ENCODE assay signal across 8 cellular contexts in genomic region chr22:39316440-39317083, GRCh38. TPM values are rescaled to one million over a fixed set of nuclear protein-coding genes. Genes with fewer than 3 reads are reported as not detected.
DNase-seq lines count a peak whose midpoint lies in the region; ATAC-seq and TF ChIP-seq lines count a peak whose summit lies in the region.

No MANE protein-coding gene starts in this region.

- peaks cover 4 to 63% (median 50%) of the 10 kb centered on the region in 4 donors for H3K4me1 ChIP-seq in liver (ENCODE audit: control insufficient read depth in 4 of 4, insufficient read depth in 4 of 4, low read length in 3 of 4)

- 36% methylated on average over 17 of the region's 17 CpGs for WGBS in liver

- peak overlapping the region in 2 of 3 donors; percentile 2 to 77 for H3K4me3 ChIP-seq in liver (ENCODE audit: low read depth in 1 of 3, low read length in 3 of 3)

- no peaks in the 10 kb centered on the region for H3K9me3 ChIP-seq in liver (ENCODE audit: control insufficient read depth in 4 of 4, low read length in 3 of 4)

- intact Hi-C loops in activated CD4-positive, alpha-beta T cell treated with anti-CD3 and anti-CD28 coated beads, Interleukin-2, amount 10 ng/mL, durations not matched to agents 24 days and 14 days (cut with micrococcal nuclease) = loop anchor here (5.0 to 10.0 kb wide), 3 partner anchors 79 to 312 kb away; partner anchors contain the start of gene MIEF1
- intact Hi-C loops in dendritic cell treated with granulocyte-macrophage colony-stimulating factor and Interleukin-4, amounts not matched to agents 40 ng/mL and 50 ng/mL, for 4 days (cut with micrococcal nuclease) = loop anchor here (1.0 to 10.0 kb wide), 2 partner anchors 145 to 208 kb away; partner anchors contain the start of gene ATF4

- H3K4me3 Mint-ChIP-seq in activated CD4-positive, alpha-beta T cell treated with anti-CD3 and anti-CD28 coated beads, Interleukin-2, amount 10 ng/mL, durations not matched to agents 24 days and 14 days = peak overlapping the region; percentile 94
- H3K4me3 Mint-ChIP-seq in dendritic cell treated with granulocyte-macrophage colony-stimulating factor and Interleukin-4, amounts not matched to agents 40 ng/mL and 50 ng/mL, for 4 days = peak overlapping the region; percentile 53

- H3K36me3 ChIP-seq in liver (ENCODE audit: control insufficient read depth in 4 of 4, insufficient read depth in 3 of 4, low read depth in 1 of 4, low read length in 3 of 4) = peaks cover 35 to 55% (median 42%) of the 10 kb centered on the region in 4 donors

- H3K27me3 Mint-ChIP-seq in activated CD4-positive, alpha-beta T cell treated with anti-CD3 and anti-CD28 coated beads, Interleukin-2, amount 10 ng/mL, durations not matched to agents 24 days and 14 days = no peaks in the 10 kb centered on the region
- no peaks in the 10 kb centered on the region for H3K27me3 Mint-ChIP-seq in dendritic cell treated with granulocyte-macrophage colony-stimulating factor and Interleukin-4, amounts not matched to agents 40 ng/mL and 50 ng/mL, for 4 days

- peaks cover 78% of the 10 kb centered on the region for H3K36me3 Mint-ChIP-seq in activated CD4-positive, alpha-beta T cell treated with anti-CD3 and anti-CD28 coated beads, Interleukin-2, amount 10 ng/mL, durations not matched to agents 24 days and 14 days (ENCODE audit: low read depth)
- H3K36me3 Mint-ChIP-seq in dendritic cell treated with granulocyte-macrophage colony-stimulating factor and Interleukin-4, amounts not matched to agents 40 ng/mL and 50 ng/mL, for 4 days (ENCODE audit: low read depth) = peaks cover 88% of the 10 kb centered on the region

- no peak for ATAC-seq in HG03571 (IDR thresholded peaks at IDR 0.05; ENCODE audit: unreplicated experiment)

- no peak overlapping the region for H3K9ac ChIP-seq in liver (ENCODE audit: low read depth in 1 of 2, low read length in 2 of 2)

- peak; percentile 76 for TF ChIP-seq CTCF in liver (IDR thresholded peaks at IDR 0.05; ENCODE audit: low read depth, low read length, missing input control)

- H3K27ac Mint-ChIP-seq in activated CD4-positive, alpha-beta T cell treated with anti-CD3 and anti-CD28 coated beads, Interleukin-2, amount 10 ng/mL, durations not matched to agents 24 days and 14 days = peak overlapping the region; percentile 78
- H3K27ac Mint-ChIP-seq in dendritic cell treated with granulocyte-macrophage colony-stimulating factor and Interleukin-4, amounts not matched to agents 40 ng/mL and 50 ng/mL, for 4 days = peak overlapping the region; percentile 11

- H3K9me3 Mint-ChIP-seq in activated CD4-positive, alpha-beta T cell treated with anti-CD3 and anti-CD28 coated beads, Interleukin-2, amount 10 ng/mL, durations not matched to agents 24 days and 14 days = no peaks in the 10 kb centered on the region
- no peaks in the 10 kb centered on the region for H3K9me3 Mint-ChIP-seq in dendritic cell treated with granulocyte-macrophage colony-stimulating factor and Interleukin-4, amounts not matched to agents 40 ng/mL and 50 ng/mL, for 4 days

- H3K27me3 ChIP-seq in liver (ENCODE audit: control insufficient read depth in 4 of 4, insufficient read depth in 4 of 4, low read length in 3 of 4) = no peaks in the 10 kb centered on the region

- H3K27ac ChIP-seq in liver (ENCODE audit: low read depth in 1 of 2, low read length in 2 of 2) = peak overlapping the region; percentile 15 to 40

- DNase-seq in NCI-H345 (lab: John Stamatoyannopoulos, UW) (peak; percentile 33), NCI-H345 treated with DMSO at 0.1 percent for 48 hours (lab: John Stamatoyannopoulos, UW; ENCODE audit: unreplicated experiment) (no peak), NCI-H460 (ENCODE audit: extremely low read depth, low read depth) (peak; percentile 85)
- DNase-seq in activated CD4-positive, alpha-beta T cell treated with anti-CD3 and anti-CD28 coated beads, Interleukin-2, amount 10 ng/mL, durations not matched to agents 24 days and 14 days = peak; percentile 92
- peak; percentile 73 for DNase-seq in stimulated activated CD4-positive, alpha-beta T cell treated with anti-CD3 and anti-CD28 coated beads, Interleukin-4, amount 100 ng/mL, for 1 hour

- H3K4me1 Mint-ChIP-seq in activated CD4-positive, alpha-beta T cell treated with anti-CD3 and anti-CD28 coated beads, Interleukin-2, amount 10 ng/mL, durations not matched to agents 24 days and 14 days = peaks cover 37% of the 10 kb centered on the region
- peaks cover 70% of the 10 kb centered on the region for H3K4me1 Mint-ChIP-seq in dendritic cell treated with granulocyte-macrophage colony-stimulating factor and Interleukin-4, amounts not matched to agents 40 ng/mL and 50 ng/mL, for 4 days (ENCODE audit: low read depth)

- TF ChIP-seq RAD21 in liver (IDR thresholded peaks at IDR 0.05) = peak; percentile 85

TF ChIP-seq in liver, 16 proteins besides CTCF, POLR2A, EP300 and RAD21:
- peak; percentile 95 for TF ChIP-seq JUND (IDR thresholded peaks at IDR 0.05)
- no peak for TF ChIP-seq GABPA (IDR thresholded peaks at IDR 0.05 in 1 of 2, conservative IDR thresholded peaks at IDR 0.05 in 1 of 2)
- no peak for TF ChIP-seq EGR1 (IDR thresholded peaks at IDR 0.05; ENCODE audit: low read depth in 2 of 2)
- peak; percentile 86 for TF ChIP-seq ATF3 (IDR thresholded peaks at IDR 0.05)
- no peak for TF ChIP-seq MAX (IDR thresholded peaks at IDR 0.05)
- peak; percentile 34 for TF ChIP-seq SP1 (IDR thresholded peaks at IDR 0.05)
- peak; percentile 29 for TF ChIP-seq NR2F2 (IDR thresholded peaks at IDR 0.05)
- peak; percentile 29 for TF ChIP-seq YY1 (IDR thresholded peaks at IDR 0.05)
- peak in 1 of 2 donors; percentile 20 for TF ChIP-seq RXRA (IDR thresholded peaks at IDR 0.05)
TF ChIP-seq in liver: peak in this region for 6.

RNA-seq across cellular contexts. Expression of gene RPL3, which starts 2.9 kb away (rescaled TPM):
- 1,994 and 2,502 TPM in 2 replicates for total RNA-seq in NCI-H460 (2014; rRNA removed; shearing (Covaris generic))
- polyA plus RNA-seq in NCI-H460 (2014; cell fraction: nucleus; rRNA removed) = 1,765 and 1,766 TPM in 2 replicates
- total RNA-seq in activated CD4-positive, alpha-beta T cell treated with anti-CD3 and anti-CD28 coated beads, Interleukin-2, amount 10 ng/mL, durations not matched to agents 24 days and 14 days = 2,129 and 2,132 TPM in 2 replicates
- 1,000 to 10,000 TPM in 1 of 2 donors, 100 to 1,000 TPM in 1; 998 to 1,767 TPM for total RNA-seq in liver
- polyA plus RNA-seq in liver = 1,000 to 10,000 TPM in 1 of 2 donors, 100 to 1,000 TPM in 1; 580 to 1,370 TPM

RNA-seq across cellular contexts. Expression of gene SYNGR1, which starts 33.2 kb away (rescaled TPM):
- total RNA-seq in NCI-H460 (2014; rRNA removed; shearing (Covaris generic)) = 3.1 and 7.0 TPM in 2 replicates
- 6.5 and 16.3 TPM in 2 replicates for polyA plus RNA-seq in NCI-H460 (2014; cell fraction: nucleus; rRNA removed)
- total RNA-seq in activated CD4-positive, alpha-beta T cell treated with anti-CD3 and anti-CD28 coated beads, Interleukin-2, amount 10 ng/mL, durations not matched to agents 24 days and 14 days = not detected in 2 replicates
- total RNA-seq in liver = 10 to 100 TPM in 1 of 2 donors, 1 to 10 TPM in 1; 1.8 to 21.9 TPM
- polyA plus RNA-seq in liver = 1 to 10 TPM; 3.6 to 6.7 TPM
